19 cellular contexts compared by ENCODE assay signal in genomic region chr2:215644233-215644929, GRCh38.
A peak's percentile ranks its signal among the peaks of the same experiment; 100 is the strongest.
DNase-seq lines count a peak whose midpoint lies in the region; ATAC-seq and TF ChIP-seq lines count a peak whose summit lies in the region.
"Had no signal": no experiment of that assay in that cellular context is flagged by ENCODE, and none has a peak within 500 bp of the region (broad histone marks: within the 10 kb centered on the region; RNA-seq: fewer than 3 reads in every experiment).

No MANE protein-coding gene starts in this region.

- H3K9ac ChIP-seq in Karpas-422 (ENCODE audit: low read length), result no peak overlapping the region
- H3K9ac ChIP-seq in mesenchymal stem cell (ENCODE audit: low read length), result no peak overlapping the region

- H3K14ac ChIP-seq in mesenchymal stem cell (ENCODE audit: low read length in 2 of 2), result no peak overlapping the region

- no peak overlapping the region for H2BK5ac ChIP-seq in mesenchymal stem cell (ENCODE audit: low read depth, low read length, poor library complexity, severe bottlenecking)

- 97% methylated on average over 5 of the region's 7 CpGs for WGBS in mesenchymal stem cell

- no peaks in the 10 kb centered on the region for H3K9me3 Mint-ChIP-seq in activated CD4-positive, alpha-beta T cell treated with anti-CD3 and anti-CD28 coated beads for 36 hours (ENCODE audit: low read depth)
- peaks cover 23% of the 10 kb centered on the region for H3K9me3 Mint-ChIP-seq in Caco-2 (ENCODE audit: unreplicated experiment)
- H3K9me3 Mint-ChIP-seq: GM23338 had no signal

- H3K9me2 ChIP-seq in Karpas-422 (replicated peaks; ENCODE audit: insufficient read depth, low read length), result no peaks in the 10 kb centered on the region

- H3K4ac ChIP-seq in mesenchymal stem cell (ENCODE audit: low read depth in 1 of 2, low read length in 2 of 2), result no peak overlapping the region

- no peak overlapping the region for H3K4me3 ChIP-seq in Karpas-422 (ENCODE audit: low read length)
- H3K4me3 ChIP-seq in mesenchymal stem cell (ENCODE audit: insufficient read depth in 1 of 2, low read depth in 1 of 2, low read length in 2 of 2), result no peak overlapping the region
- H3K4me3 ChIP-seq in Caco-2 (ENCODE audit: low read depth, low read length), result no peak overlapping the region
- H3K4me3 ChIP-seq: GM23338 had no signal

- no TSS peak for BruUV-seq in Caco-2 (replicated peaks; lab: Mats Ljungman, UMichigan)

- H3K4me2 ChIP-seq in Karpas-422 (ENCODE audit: low read depth, low read length, poor library complexity, severe bottlenecking), result no peak overlapping the region
- no peak overlapping the region for H3K4me2 ChIP-seq in mesenchymal stem cell (ENCODE audit: low read length, poor library complexity, severe bottlenecking)
- H3K4me2 ChIP-seq: GM23338 had no signal

- H3K27me3 ChIP-seq in Karpas-422 (ENCODE audit: low read length), result no peaks in the 10 kb centered on the region
- no peaks in the 10 kb centered on the region for H3K27me3 ChIP-seq in mesenchymal stem cell (ENCODE audit: control insufficient read depth in 1 of 2, insufficient read depth in 1 of 2, low read length in 2 of 2)
- H3K27me3 ChIP-seq in Caco-2 (replicated peaks; ENCODE audit: control insufficient read depth, insufficient read depth, low read length), result no peaks in the 10 kb centered on the region
- H3K27me3 ChIP-seq: BE2C had no signal

- no peak for DNase-seq in Karpas-422
- peak; percentile 86 for DNase-seq in left lobe of liver (ENCODE audit: low spot score)
- no peak for DNase-seq in mesenchymal stem cell
- DNase-seq in sciatic nerve (ENCODE audit: low spot score), result no peak
- no peak for DNase-seq in activated CD4-positive, alpha-beta T cell treated with anti-CD3 and anti-CD28 coated beads for 36 hours
- DNase-seq in COLO829 (ENCODE audit: low spot score), result no peak
- no peak for DNase-seq in Caco-2
- DNase-seq: ACHN; BE2C; C1 segment of cervical spinal cord; CD4-positive, CD25-positive, alpha-beta regulatory T cell; CD8-positive, alpha-beta memory T cell; DMS153; DMS79; GDM1; HCEC 1CT; IMR-90 had no signal

- intact Hi-C loops in sciatic nerve (cut with DNase I) (no loop called here), Caco-2 (cut with micrococcal nuclease; ENCODE audit: unreplicated experiment) (no loop called here)
- intact Hi-C loops in activated CD4-positive, alpha-beta T cell treated with anti-CD3 and anti-CD28 coated beads for 36 hours (cut with DNase I, micrococcal nuclease), result no loop called here

- H3K4me1 ChIP-seq in Karpas-422 (ENCODE audit: low read length) (no peaks in the 10 kb centered on the region), mesenchymal stem cell (ENCODE audit: control insufficient read depth, insufficient read depth, low read depth, low read length) (peaks cover 1% of the 10 kb centered on the region), Caco-2 (no peaks in the 10 kb centered on the region)
- H3K4me1 ChIP-seq: BE2C had no signal

- H3K27ac ChIP-seq in Karpas-422 (ENCODE audit: low read length), result no peak overlapping the region
- H3K27ac ChIP-seq in mesenchymal stem cell (ENCODE audit: low read length, poor library complexity, severe bottlenecking), result no peak overlapping the region
- H3K27ac ChIP-seq: HL-60 had no signal

- TF ChIP-seq CTCF in Caco-2 (IDR thresholded peaks at IDR 0.05; ENCODE audit: insufficient read depth in 1 of 2, low read depth in 1 of 2, low read length in 1 of 2, severe bottlenecking in 1 of 2, unreplicated experiment in 1 of 2), result no peak

- H2BK120ac ChIP-seq in mesenchymal stem cell (ENCODE audit: low read depth, low read length), result no peak overlapping the region

- H2BK15ac ChIP-seq in mesenchymal stem cell (ENCODE audit: low read depth, poor library complexity, severe bottlenecking), result no peak overlapping the region

- H2BK12ac ChIP-seq in mesenchymal stem cell (ENCODE audit: low read length in 2 of 2), result no peak overlapping the region

- no peaks in the 10 kb centered on the region for H3K36me3 ChIP-seq in Karpas-422 (ENCODE audit: insufficient read depth, low read length)
- H3K36me3 ChIP-seq in mesenchymal stem cell (ENCODE audit: control insufficient read depth in 1 of 2, insufficient read depth in 2 of 2, low read depth in 1 of 2, low read length in 2 of 2), result no peaks in the 10 kb centered on the region
- no peaks in the 10 kb centered on the region for H3K36me3 ChIP-seq in Caco-2 (ENCODE audit: control insufficient read depth, insufficient read depth, low read length)
- H3K36me3 ChIP-seq: BE2C had no signal

- H3K79me1 ChIP-seq in mesenchymal stem cell (replicated peaks; ENCODE audit: low read length, poor library complexity, severe bottlenecking), result no peaks in the 10 kb centered on the region

- CTCF ChIA-PET in activated CD4-positive, alpha-beta T cell treated with anti-CD3 and anti-CD28 coated beads for 36 hours (lab: Charles Lee), result interaction anchor here (0.6 kb wide), 1 partner anchor 15 kb away, joined by 3 read pairs; no protein-coding TSS in a partner anchor
- CTCF ChIA-PET in Caco-2 (lab: Charles Lee), result no interaction called here

- ATAC-seq in left lobe of liver (peak; percentile 94), sciatic nerve (peak; percentile 74)
- no peak for ATAC-seq in activated CD4-positive, alpha-beta T cell treated with anti-CD3 and anti-CD28 coated beads for 36 hours
- ATAC-seq: GM23338 had no signal

- POLR2A ChIA-PET in activated CD4-positive, alpha-beta T cell treated with anti-CD3 and anti-CD28 coated beads for 36 hours (lab: Charles Lee), result no interaction called here
- POLR2A ChIA-PET in Caco-2 (lab: Charles Lee), result no interaction called here

- H2AFZ ChIP-seq in Karpas-422 (ENCODE audit: low read length) (0 out of 2 replicates have a peak overlapping the region, but pooled peaks have one; percentile 32), mesenchymal stem cell (ENCODE audit: low read depth, low read length) (no peak overlapping the region)
- H2AFZ ChIP-seq: GM23338 had no signal

- H4K91ac ChIP-seq in mesenchymal stem cell (ENCODE audit: low read length), result no peak overlapping the region

- no peak overlapping the region for H3K4me3 Mint-ChIP-seq in activated CD4-positive, alpha-beta T cell treated with anti-CD3 and anti-CD28 coated beads for 36 hours
- no peak overlapping the region for H3K4me3 Mint-ChIP-seq in Caco-2 (ENCODE audit: unreplicated experiment)
- H3K4me3 Mint-ChIP-seq: CD4-positive, CD25-positive, alpha-beta regulatory T cell; CD8-positive, alpha-beta memory T cell; GM23338 had no signal

- no peaks in the 10 kb centered on the region for H4K20me1 ChIP-seq in Karpas-422 (ENCODE audit: insufficient read depth, low read depth, low read length)

- H3K4me1 Mint-ChIP-seq in activated CD4-positive, alpha-beta T cell treated with anti-CD3 and anti-CD28 coated beads for 36 hours, result no peaks in the 10 kb centered on the region
- no peaks in the 10 kb centered on the region for H3K4me1 Mint-ChIP-seq in Caco-2 (ENCODE audit: low read depth, unreplicated experiment)
- H3K4me1 Mint-ChIP-seq: CD4-positive, CD25-positive, alpha-beta regulatory T cell; CD8-positive, alpha-beta memory T cell; GM23338 had no signal

- H3K9me3 ChIP-seq in Karpas-422 (ENCODE audit: low read length), result no peaks in the 10 kb centered on the region
- H3K9me3 ChIP-seq in mesenchymal stem cell (ENCODE audit: control insufficient read depth, low read length), result peaks cover 14% of the 10 kb centered on the region
- H3K9me3 ChIP-seq in Caco-2, result no peaks in the 10 kb centered on the region
- H3K9me3 ChIP-seq: BE2C had no signal

- no peaks in the 10 kb centered on the region for H3K36me3 Mint-ChIP-seq in activated CD4-positive, alpha-beta T cell treated with anti-CD3 and anti-CD28 coated beads for 36 hours (ENCODE audit: low read depth)
- no peaks in the 10 kb centered on the region for H3K36me3 Mint-ChIP-seq in Caco-2 (ENCODE audit: insufficient read depth, unreplicated experiment)
- H3K36me3 Mint-ChIP-seq: CD4-positive, CD25-positive, alpha-beta regulatory T cell; CD8-positive, alpha-beta memory T cell had no signal

- H3K18ac ChIP-seq in mesenchymal stem cell (ENCODE audit: low read depth in 1 of 2, low read length in 2 of 2), result no peak overlapping the region

- H3K79me2 ChIP-seq in Karpas-422 (ENCODE audit: low read length), result no peaks in the 10 kb centered on the region

- H4K8ac ChIP-seq in mesenchymal stem cell (ENCODE audit: low read length), result no peak overlapping the region

- H3K27ac Mint-ChIP-seq in activated CD4-positive, alpha-beta T cell treated with anti-CD3 and anti-CD28 coated beads for 36 hours, result no peak overlapping the region
- H3K27ac Mint-ChIP-seq in Caco-2 (ENCODE audit: unreplicated experiment), result no peak overlapping the region
- H3K27ac Mint-ChIP-seq: CD4-positive, CD25-positive, alpha-beta regulatory T cell; CD8-positive, alpha-beta memory T cell; GM23338 had no signal

- H3K23ac ChIP-seq in mesenchymal stem cell (ENCODE audit: low read length in 2 of 2), result no peak overlapping the region

- no peaks in the 10 kb centered on the region for H3K27me3 Mint-ChIP-seq in activated CD4-positive, alpha-beta T cell treated with anti-CD3 and anti-CD28 coated beads for 36 hours
- H3K27me3 Mint-ChIP-seq in Caco-2 (ENCODE audit: insufficient read depth, unreplicated experiment), result no peaks in the 10 kb centered on the region
- H3K27me3 Mint-ChIP-seq: CD8-positive, alpha-beta memory T cell had no signal

- peak overlapping the region; percentile 65 for H2AK5ac ChIP-seq in mesenchymal stem cell (ENCODE audit: low read length, severe bottlenecking)
